ENCODE assay signal across 9 cellular contexts in genomic region chrY:14524246-14525180, GRCh38. TPM values are rescaled to one million over a fixed set of nuclear protein-coding genes. Genes with fewer than 3 reads are reported as not detected.
DNase-seq lines count a peak whose midpoint lies in the region; ATAC-seq and TF ChIP-seq lines count a peak whose summit lies in the region.
"Had no signal": no experiment of that assay in that cellular context is flagged by ENCODE, and none has a peak within 500 bp of the region (broad histone marks: within the 10 kb centered on the region; RNA-seq: fewer than 3 reads in every experiment).

Gene NLGN4Y (plus strand): TSS chrY:14524529. CDS start chrY:14622120, 97,591 bp downstream.

- H3K36me3 Mint-ChIP-seq in natural killer cell treated with Interleukin-12 subunit alpha and Interleukin-12 subunit beta and Interleukin-15 and Interleukin-18, amount 100 ng/mL, for 72 hours = no peaks in the 10 kb centered on the region
- no peaks in the 10 kb centered on the region for H3K36me3 Mint-ChIP-seq in natural killer cell

- H3K4me2 ChIP-seq in OCI-LY3 (ENCODE audit: low read length) = peak within 1 kb of the TSS; percentile 83

- peak within 1 kb of the TSS; percentile 68 for H2AFZ ChIP-seq in OCI-LY3 (ENCODE audit: low read depth, low read length)

- peak within 1 kb of the TSS; percentile 79 for H3K4me3 Mint-ChIP-seq in natural killer cell treated with Interleukin-12 subunit alpha and Interleukin-12 subunit beta and Interleukin-15 and Interleukin-18, amount 100 ng/mL, for 72 hours
- H3K4me3 Mint-ChIP-seq in natural killer cell = no peak within 1 kb of the TSS
- H3K4me3 Mint-ChIP-seq in stimulated activated naive CD8-positive, alpha-beta T cell treated with anti-CD3 and anti-CD28 coated beads, Interleukin-15, amount 100 ng/mL, for 72 hours = peak within 1 kb of the TSS; percentile 66 to 72
- H3K4me3 Mint-ChIP-seq: neural crest cell had no signal

- peak in 1 of 2 donors; percentile 75 for ATAC-seq in natural killer cell treated with Interleukin-12 subunit alpha and Interleukin-12 subunit beta and Interleukin-15 and Interleukin-18, amount 100 ng/mL, for 72 hours
- ATAC-seq in natural killer cell (no peak), omental fat pad (ENCODE audit: low FRiP score) (no peak), HG03354 (IDR thresholded peaks at IDR 0.05; ENCODE audit: poor library complexity, severe bottlenecking, unreplicated experiment) (no peak)
- peak; percentile 54 for ATAC-seq in stimulated activated naive CD8-positive, alpha-beta T cell treated with anti-CD3 and anti-CD28 coated beads, Interleukin-15, amount 100 ng/mL, for 72 hours

- H3K27me3 Mint-ChIP-seq in natural killer cell treated with Interleukin-12 subunit alpha and Interleukin-12 subunit beta and Interleukin-15 and Interleukin-18, amount 100 ng/mL, for 72 hours = peaks cover 0 to 17% of the 10 kb centered on the region in 2 donors
- peaks cover 0 to 17% of the 10 kb centered on the region in 2 donors for H3K27me3 Mint-ChIP-seq in natural killer cell (ENCODE audit: low read depth in 2 of 2)
- H3K27me3 Mint-ChIP-seq in stimulated activated naive CD8-positive, alpha-beta T cell treated with anti-CD3 and anti-CD28 coated beads, Interleukin-15, amount 100 ng/mL, for 72 hours = peaks cover 50% of the 10 kb centered on the region

- H3K36me3 ChIP-seq in OCI-LY3 (replicated peaks; ENCODE audit: low read depth, low read length) = no peaks in the 10 kb centered on the region

- H3K4me3 ChIP-seq in OCI-LY3 (ENCODE audit: low read length) (peak within 1 kb of the TSS; percentile 88), foreskin fibroblast (ENCODE audit: low read depth in 1 of 2, low read length in 2 of 2) (peak within 1 kb of the TSS; percentile 69 to 73)

- peaks cover 20% of the 10 kb centered on the region for H4K20me1 ChIP-seq in OCI-LY3 (ENCODE audit: insufficient read depth, low read length)

- H3K79me2 ChIP-seq in OCI-LY3 (ENCODE audit: low read length) = peaks cover 48% of the 10 kb centered on the region

- H3K27me3 ChIP-seq in OCI-LY3 (ENCODE audit: low read depth, low read length) = 0 out of 2 replicates have a peak, but pooled peaks cover 3% of the 10 kb centered on the region

- peak within 1 kb of the TSS in 1 of 2 donors; percentile 56 for H3K27ac Mint-ChIP-seq in natural killer cell treated with Interleukin-12 subunit alpha and Interleukin-12 subunit beta and Interleukin-15 and Interleukin-18, amount 100 ng/mL, for 72 hours
- no peak within 1 kb of the TSS for H3K27ac Mint-ChIP-seq in natural killer cell
- H3K27ac Mint-ChIP-seq in stimulated activated naive CD8-positive, alpha-beta T cell treated with anti-CD3 and anti-CD28 coated beads, Interleukin-15, amount 100 ng/mL, for 72 hours = peak within 1 kb of the TSS in 1 of 2 donors; percentile 78

- H3K4me1 Mint-ChIP-seq in natural killer cell treated with Interleukin-12 subunit alpha and Interleukin-12 subunit beta and Interleukin-15 and Interleukin-18, amount 100 ng/mL, for 72 hours (ENCODE audit: low read depth in 2 of 2) = no peaks in the 10 kb centered on the region
- H3K4me1 Mint-ChIP-seq in natural killer cell = no peaks in the 10 kb centered on the region
- H3K4me1 Mint-ChIP-seq in stimulated activated naive CD8-positive, alpha-beta T cell treated with anti-CD3 and anti-CD28 coated beads, Interleukin-15, amount 100 ng/mL, for 72 hours = peaks cover 17% of the 10 kb centered on the region
- H3K4me1 Mint-ChIP-seq: neural crest cell had no signal

- H3K9ac ChIP-seq in OCI-LY3 (ENCODE audit: low read length) = peak within 1 kb of the TSS; percentile 97

- TF ChIP-seq CTCF in natural killer cell (IDR thresholded peaks at IDR 0.05) (no peak), OCI-LY3 (IDR thresholded peaks at IDR 0.05; ENCODE audit: low read depth, low read length) (peak; percentile 13; the same call in 1 of the 2 replicates), foreskin fibroblast (IDR thresholded peaks at IDR 0.05; ENCODE audit: low read depth, low read length) (peak; percentile 8), omental fat pad (IDR thresholded peaks at IDR 0.05) (no peak)

- H3K9me3 ChIP-seq in OCI-LY3 (ENCODE audit: insufficient read depth, low read length) = no peaks in the 10 kb centered on the region

- no peaks in the 10 kb centered on the region for H3K9me3 Mint-ChIP-seq in natural killer cell treated with Interleukin-12 subunit alpha and Interleukin-12 subunit beta and Interleukin-15 and Interleukin-18, amount 100 ng/mL, for 72 hours
- H3K9me3 Mint-ChIP-seq in natural killer cell = peaks cover 0 to 8% of the 10 kb centered on the region in 2 donors
- H3K9me3 Mint-ChIP-seq in stimulated activated naive CD8-positive, alpha-beta T cell treated with anti-CD3 and anti-CD28 coated beads, Interleukin-15, amount 100 ng/mL, for 72 hours = no peaks in the 10 kb centered on the region
- H3K9me3 Mint-ChIP-seq: neural crest cell had no signal

- intact Hi-C loops in natural killer cell (cut with micrococcal nuclease) = no loop called here

- DNase-seq in natural killer cell treated with Interleukin-12 subunit alpha and Interleukin-12 subunit beta and Interleukin-15 and Interleukin-18, amount 100 ng/mL, for 72 hours (ENCODE audit: low spot score) = no peak
- DNase-seq in natural killer cell (no peak), foreskin fibroblast (peak in 1 of 2 donors; percentile 58), omental fat pad (ENCODE audit: low spot score) (no peak), hepatic stellate cell (ENCODE audit: low spot score) (no peak)
- DNase-seq in stimulated activated naive CD8-positive, alpha-beta T cell treated with anti-CD3 and anti-CD28 coated beads, Interleukin-15, amount 100 ng/mL, for 72 hours = no peak

- H3K4me1 ChIP-seq in OCI-LY3 (ENCODE audit: low read length) = peaks cover 28% of the 10 kb centered on the region

- H3K27ac ChIP-seq in OCI-LY3 (ENCODE audit: low read length) = peak within 1 kb of the TSS; percentile 52

RNA-seq across cellular contexts. Expression of gene NLGN4Y, which starts in this region (rescaled TPM):
- 1 to 10 TPM in 1 of 2 donors, not detected in 1; 8.5 TPM for total RNA-seq in natural killer cell treated with Interleukin-12 subunit alpha and Interleukin-12 subunit beta and Interleukin-15 and Interleukin-18, amount 100 ng/mL, for 72 hours
- total RNA-seq in natural killer cell = under 1 TPM in 1 of 3 donors, not detected in 2; 0.38 TPM
- 10 to 100 TPM in 2 of 4 donors, not detected in 2; 15.5 to 21.8 TPM for total RNA-seq in omental fat pad
- total RNA-seq: neural crest cell had no signal

Comparison
In these comparisons a context has a peak if more than half of its experiments do, and no peak if none do; other contexts are left out.
1. CTCF ChIP-seq: peak in OCI-LY3 (single experiment) and foreskin fibroblast (single experiment); none in natural killer cell (single experiment) and omental fat pad (0 of 3).